Comparison of ENCODE assay signal across 27 cellular contexts in genomic region chr5:35339616-35340100, GRCh38.
"Had no signal": no experiment of that assay in that cellular context is flagged by ENCODE, and none has a peak within 500 bp of the region (broad histone marks: within the 10 kb centered on the region; RNA-seq: fewer than 3 reads in every experiment).

No MANE protein-coding gene starts in this region.

- H3K27me3 Mint-ChIP-seq: activated B cell treated with CpG ODN at 0.5 μM for 24 hours, T-helper 17 cell had no signal

- H3K9me3 ChIP-seq: esophagus squamous epithelium had no signal

- H3K27me3 ChIP-seq: brain microvascular endothelial cell, esophagus squamous epithelium had no signal

- H3K4me3 Mint-ChIP-seq: activated B cell treated with CpG ODN at 0.5 μM for 24 hours; activated CD8-positive, alpha-beta T cell treated with anti-CD3 and anti-CD28 coated beads for 36 hours; activated naive CD8-positive, alpha-beta T cell; activated T-cell treated with anti-CD3 and anti-CD28 coated beads, Interleukin-2, amount 50 U/mL, for 4 hours; activated T-helper 17 cell treated with anti-CD3 and anti-CD28 coated beads, Interleukin-2, amount 50 U/mL, for 72 hours; effector memory CD8-positive, alpha-beta T cell; T-helper 17 cell; T-helper 2 cell treated with Interferon-gamma antibody and Interleukin-4, amounts not matched to agents 5 μg/mL and 100 μg/mL, for 36 hours had no signal

- H3K36me3 ChIP-seq: brain microvascular endothelial cell, esophagus squamous epithelium, WERI-Rb-1 had no signal

- DNase-seq: activated B cell treated with CpG ODN at 0.5 μM for 24 hours; activated CD4-positive, alpha-beta T cell treated with anti-CD3 and anti-CD28 coated beads for 48 hours; activated CD4-positive, alpha-beta T cell treated with anti-CD3 and anti-CD28 coated beads, Interleukin-2, amount 50 U/mL, for 1 hour; activated CD4-positive, alpha-beta T cell treated with anti-CD3 and anti-CD28 coated beads, Interleukin-2, amount 50 U/mL, for 48 hours; activated CD8-positive, alpha-beta memory T cell treated with anti-CD3 and anti-CD28 coated beads for 24 hours; activated CD8-positive, alpha-beta T cell treated with anti-CD3 and anti-CD28 coated beads for 36 hours; activated effector memory CD4-positive, alpha-beta T cell treated with Interleukin-2 at 50 U/mL for 16 hours; activated gamma-delta T cell treated with Interleukin-2 at 50 U/mL for 16 hours; activated naive CD4-positive, alpha-beta T cell treated with anti-CD3 and anti-CD28 coated beads, Interleukin-2, amount 50 U/mL, for 16 hours; activated naive CD4-positive, alpha-beta T cell treated with Interleukin-2 at 50 U/mL for 16 hours; activated T-cell treated with anti-CD3 and anti-CD28 coated beads, Interleukin-2, amount 50 U/mL, for 4 hours; amniotic stem cell; anterior cingulate cortex; brain microvascular endothelial cell; caudate nucleus; effector memory CD8-positive, alpha-beta T cell; esophagus squamous epithelium; head of caudate nucleus; T-helper 1 cell; T-helper 17 cell; T1000; WERI-Rb-1 had no signal

- H3K4me3 ChIP-seq: esophagus squamous epithelium had no signal

- H3K9me3 Mint-ChIP-seq: activated CD8-positive, alpha-beta T cell treated with anti-CD3 and anti-CD28 coated beads for 36 hours; T-helper 2 cell treated with Interferon-gamma antibody and Interleukin-4, amounts not matched to agents 5 μg/mL and 100 μg/mL, for 36 hours had no signal

- H3K27ac ChIP-seq: brain microvascular endothelial cell, epithelial cell of prostate, esophagus squamous epithelium, WERI-Rb-1 had no signal

- H3K4me1 Mint-ChIP-seq: activated B cell treated with CpG ODN at 0.5 μM for 24 hours; activated T-helper 17 cell treated with anti-CD3 and anti-CD28 coated beads, Interleukin-2, amount 50 U/mL, for 72 hours; T-helper 17 cell had no signal

- H3K27ac Mint-ChIP-seq: activated B cell treated with CpG ODN at 0.5 μM for 24 hours; activated CD8-positive, alpha-beta T cell treated with anti-CD3 and anti-CD28 coated beads for 36 hours; activated naive CD8-positive, alpha-beta T cell; activated T-helper 17 cell treated with anti-CD3 and anti-CD28 coated beads, Interleukin-2, amount 50 U/mL, for 72 hours; effector memory CD8-positive, alpha-beta T cell; T-helper 17 cell; T-helper 2 cell treated with Interferon-gamma antibody and Interleukin-4, amounts not matched to agents 5 μg/mL and 100 μg/mL, for 36 hours had no signal

- ATAC-seq: activated CD4-positive, CD25-positive, alpha-beta regulatory T cell treated with anti-CD3 and anti-CD28 coated beads, Interleukin-2, amount 50 U/mL, for 24 hours; activated CD8-positive, alpha-beta T cell treated with anti-CD3 and anti-CD28 coated beads for 36 hours; activated T-cell treated with anti-CD3 and anti-CD28 coated beads, Interleukin-2, amount 50 U/mL, for 4 hours; activated T-helper 17 cell treated with anti-CD3 and anti-CD28 coated beads, Interleukin-2, amount 50 U/mL, for 72 hours; effector memory CD8-positive, alpha-beta T cell; T-helper 17 cell had no signal
